8 cellular contexts compared by ENCODE assay signal in genomic region chr2:120231974-120232635, GRCh38. TPM values are rescaled to one million over a fixed set of nuclear protein-coding genes. Genes with fewer than 3 reads are reported as not detected.
DNase-seq lines count a peak whose midpoint lies in the region; ATAC-seq, FAIRE-seq and TF ChIP-seq lines count a peak whose summit lies in the region.

No MANE protein-coding gene starts in this region.

- TF ChIP-seq CTCF in GM12878 (IDR thresholded peaks at IDR 0.05 in 2 of 3, conservative IDR thresholded peaks at IDR 0.05 in 1 of 3; ENCODE audit: control insufficient read depth in 2 of 3, extremely low read depth in 1 of 3, insufficient read depth in 1 of 3, low read depth in 3 of 3, low read length in 3 of 3) = no peak

- SMC1A ChIA-PET in GM12878 (lab: Charles Lee; ENCODE audit: uncharacterized antibody, unreplicated experiment) = interaction anchor here (0.7 to 7.3 kb wide), 21 partner anchors 9 to 590 kb away, joined by 3 to 106 read pairs (median 4); partner anchors contain the start of genes RALB and TMEM185B

- DNase-seq in T-cell (peak; percentile 29 to 72 (median 54)), GM12878 (ENCODE audit: low read depth, low spot score) (peak; percentile 86), midbrain (lab: John Stamatoyannopoulos, UW) (peak; percentile 18), NCI-H187 (lab: John Stamatoyannopoulos, UW) (no peak), NCI-H748 (lab: John Stamatoyannopoulos, UW; ENCODE audit: unreplicated experiment) (no peak)
- peak; percentile 36 to 79 (median 66) for DNase-seq in stimulated activated naive CD4-positive, alpha-beta T cell (lab: John Stamatoyannopoulos, UW)

- WGBS in GM12878 (ENCODE audit: insufficient coverage, insufficient replicate concordance, low lambda C conversion rate, missing lambda C conversion rate) = 2% methylated on average over 15 of the region's 15 CpGs

- ATAC-seq in GM18519 (IDR thresholded peaks at IDR 0.05; ENCODE audit: low FRiP score, unreplicated experiment) (peak; percentile 80), HG02938 (IDR thresholded peaks at IDR 0.05; ENCODE audit: unreplicated experiment) (peak; percentile 88), T-cell (replicated peaks in 1 of 4) (peak; percentile 88 to 93 (median 89)), GM12878 (peak; percentile 85)

- H3K9me3 Mint-ChIP-seq in T-cell = no peaks in the 10 kb centered on the region

- H3K4me1 ChIP-seq in GM12878 (ENCODE audit: control insufficient read depth, insufficient read depth, low read length) = peaks cover 18% of the 10 kb centered on the region

- FAIRE-seq in GM12878 (lab: Jason Lieb, UNC) = peak; percentile 97

- no peaks in the 10 kb centered on the region for H3K36me3 ChIP-seq in GM12878 (ENCODE audit: control insufficient read depth in 2 of 2, insufficient read depth in 2 of 2, low read length in 1 of 2)

- in situ Hi-C loops in GM12878 (cut with MboI) = no loop called here

- no peaks in the 10 kb centered on the region for H4K20me1 ChIP-seq in GM12878 (ENCODE audit: control insufficient read depth, insufficient read depth)

- no peaks in the 10 kb centered on the region for H3K27me3 ChIP-seq in GM12878 (replicated peaks in 1 of 2; ENCODE audit: control insufficient read depth in 2 of 2, insufficient read depth in 2 of 2, low read length in 1 of 2)

- peak in 1 of 2 experiments; percentile 37; a peak in 2 of 4 replicates for TF ChIP-seq EP300 in GM12878 (IDR thresholded peaks at IDR 0.05; ENCODE audit: borderline replicate concordance in 1 of 2, control insufficient read depth in 1 of 2, low read depth in 2 of 2, low read length in 2 of 2)

- peak overlapping the region; percentile 95 to 97 for H3K27ac Mint-ChIP-seq in T-cell

- H3K27ac ChIP-seq in GM12878 (ENCODE audit: control insufficient read depth, insufficient read depth) = peak overlapping the region; percentile 97

- TF ChIP-seq POLR2A in GM12878 (IDR thresholded peaks at IDR 0.05; ENCODE audit: low read depth, low read length) = peak; percentile 70

- TF ChIP-seq RAD21 in GM12878 (IDR thresholded peaks at IDR 0.05; ENCODE audit: insufficient read depth, low read depth, low read length) = no peak

- intact Hi-C loops in GM12878 (cut with micrococcal nuclease; ENCODE audit: unreplicated experiment) = loop anchor here (2.0 to 5.0 kb wide), 4 partner anchors 21 to 475 kb away; partner anchors contain the start of genes PTPN4 and RALB

- TSS peak; percentile 81 for BruUV-seq in GM12878 (replicated peaks; lab: Mats Ljungman, UMichigan)

- peak overlapping the region; percentile 81 for H2AFZ ChIP-seq in GM12878 (ENCODE audit: control insufficient read depth, low read depth, low read length)

- peaks cover 36% of the 10 kb centered on the region for H3K79me2 ChIP-seq in GM12878 (ENCODE audit: control insufficient read depth, insufficient read depth, low read length)

- POLR2A ChIA-PET in T-cell (lab: Charles Lee) (interaction anchor here (0.5 to 1.6 kb wide), 9 partner anchors 9 to 913 kb away, joined by 3 to 10 read pairs (median 4); partner anchors contain the start of genes TMEM185B (in 2 of the 2) and RALB (in 1 of the 2)), GM12878 (lab: Charles Lee) (interaction anchor here (0.6 to 4.2 kb wide), 15 partner anchors 9 to 553 kb away, joined by 3 to 22 read pairs (median 4); partner anchors contain the start of genes RALB, TMEM177 and TMEM185B)

- H3K4me2 ChIP-seq in GM12878 (ENCODE audit: control insufficient read depth, insufficient read depth) = peak overlapping the region; percentile 81

- peak overlapping the region; percentile 85 for H3K9ac ChIP-seq in GM12878 (ENCODE audit: control insufficient read depth, insufficient read depth, low read length)

- H3K4me3 ChIP-seq in GM12878 = peak overlapping the region; percentile 89

- RAD21 ChIA-PET in GM12878 (lab: Charles Lee; ENCODE audit: unreplicated experiment) = interaction anchor here (0.8 to 4.7 kb wide), 13 partner anchors 9 to 471 kb away, joined by 3 to 64 read pairs (median 6); partner anchors contain the start of genes RALB and TMEM185B

- CTCF ChIA-PET in T-cell (lab: Charles Lee) (interaction anchor here (0.6 to 2.1 kb wide), 8 partner anchors 9 to 472 kb away, joined by 3 to 14 read pairs (median 4); partner anchors contain the start of genes PTPN4 (in 1 of the 2), RALB (in 1 of the 2) and TMEM185B (in 1 of the 2)), GM12878 (lab: Yijun Ruan, JAX) (interaction anchor here (0.7 to 6.0 kb wide), 12 partner anchors 9 to 528 kb away, joined by 3 to 52 read pairs (median 6); partner anchors contain the start of genes RALB and TMEM185B)

- H3K4me3 Mint-ChIP-seq in T-cell = peak overlapping the region; percentile 93 to 96 (median 93)

- peaks cover 59 to 63% (median 62%) of the 10 kb centered on the region in 3 donors for H3K4me1 Mint-ChIP-seq in T-cell

- H3K27me3 Mint-ChIP-seq in T-cell = no peaks in the 10 kb centered on the region

- no peaks in the 10 kb centered on the region for H3K36me3 Mint-ChIP-seq in T-cell

- H3K9me3 ChIP-seq in GM12878 (replicated peaks; ENCODE audit: control insufficient read depth, insufficient read depth, low read length) = no peaks in the 10 kb centered on the region

TF ChIP-seq in GM12878, 131 proteins besides CTCF, POLR2A, EP300 and RAD21 (continues in another document):
- TF ChIP-seq MYB (IDR thresholded peaks at IDR 0.05; ENCODE audit: borderline replicate concordance, low read depth, low read length) = no peak
- TF ChIP-seq NFXL1 (IDR thresholded peaks at IDR 0.05; ENCODE audit: borderline replicate concordance) = no peak
- TF ChIP-seq HCFC1 (IDR thresholded peaks at IDR 0.05; ENCODE audit: low read length) = no peak; the same call in 1 of the 2 replicates
- TF ChIP-seq EZH2 (IDR thresholded peaks at IDR 0.05; ENCODE audit: borderline replicate concordance, control insufficient read depth, low read depth, low read length) = no peak
- no peak for TF ChIP-seq NR2C2 (IDR thresholded peaks at IDR 0.05; ENCODE audit: borderline replicate concordance, control insufficient read depth, insufficient read length, low read depth)
- 0 out of 2 replicates have a peak, but pooled peaks have one; percentile 28 for TF ChIP-seq TCF12 (IDR thresholded peaks at IDR 0.05; ENCODE audit: low read depth, low read length)
- TF ChIP-seq STAT3 (IDR thresholded peaks at IDR 0.05; ENCODE audit: low read depth, low read length) = no peak
- TF ChIP-seq BMI1 (IDR thresholded peaks at IDR 0.05; ENCODE audit: borderline replicate concordance) = no peak
- no peak for TF ChIP-seq KDM1A (IDR thresholded peaks at IDR 0.05; ENCODE audit: borderline replicate concordance)
- peak; percentile 71; the same call in 1 of the 2 replicates for TF ChIP-seq ATF2 (IDR thresholded peaks at IDR 0.05; ENCODE audit: low read length)

RNA-seq across cellular contexts. Expression of gene TMEM185B, which starts 8.9 kb away (rescaled TPM):
- total RNA-seq in T-cell (10 to 100 TPM; 14.8 to 25.2 (median 21.9) TPM), GM12878 (2014; rRNA removed) (17.2 and 18.0 TPM in 2 replicates), GM12878 (2014; rRNA removed; fragmentation: Illumina TruSeq; extraction: Trizol) (7.3 and 7.6 TPM in 2 replicates), GM12878 (2021) (19.7 and 20.9 TPM in 2 replicates)
- 24.6 and 27.0 TPM in 2 replicates for total RNA-seq in GM12878 (2013; cell fraction: nucleolus; rRNA removed)
- polyA plus RNA-seq in GM12878 (2011; ENCODE audit: low read depth) = 7.1 TPM
- polyA plus RNA-seq in GM12878 (2011; rRNA removed) (5.5 and 8.7 TPM in 2 replicates), GM12878 (2014; fragmentation: Illumina TruSeq; extraction: Trizol) (18.1 and 19.4 TPM in 2 replicates), GM12878 (2014; fragmentation: Nextera tagmentation; extraction: Ambion mirVana) (1 to 10 TPM; 2.4 to 3.2 TPM), GM12878 (2014; rRNA removed) (12.5 and 14.1 TPM in 2 replicates), GM12878 (2016; fragmentation: Nextera tagmentation; extraction: Ambion mirVana) (10 to 100 TPM; 16.5 to 17.5 TPM)
- polyA plus RNA-seq in GM12878 (2011; cell fraction: cytosol; rRNA removed) = 9.9 and 12.3 TPM in 2 replicates
- 20.8 and 23.2 TPM in 2 replicates for polyA plus RNA-seq in GM12878 (2011; cell fraction: nucleus; rRNA removed)
- 10.4 and 13.4 TPM in 2 replicates for polyA plus RNA-seq in GM12878 (2012)
- 10.8 and 12.3 TPM in 2 replicates for polyA minus RNA-seq in GM12878 (2011; rRNA and poly(A)+ RNA removed)
- 4.2 and 4.3 TPM in 2 replicates for polyA minus RNA-seq in GM12878 (2011; cell fraction: cytosol; rRNA and poly(A)+ RNA removed)
- polyA minus RNA-seq in GM12878 (2011; cell fraction: nucleus; rRNA and poly(A)+ RNA removed) = 14.5 and 25.3 TPM in 2 replicates

RNA-seq across cellular contexts. Expression of gene RALB, which starts 20.5 kb away (rescaled TPM):
- 10 to 100 TPM; 10.3 to 20.1 (median 12.9) TPM for total RNA-seq in T-cell
- total RNA-seq in GM12878 (2013; cell fraction: nucleolus; rRNA removed) = 11.1 and 12.0 TPM in 2 replicates
- total RNA-seq in GM12878 (2014; rRNA removed) = 21.3 and 26.6 TPM in 2 replicates
- 23.5 and 24.7 TPM in 2 replicates for total RNA-seq in GM12878 (2014; rRNA removed; fragmentation: Illumina TruSeq; extraction: Trizol)
- 21.7 and 22.5 TPM in 2 replicates for total RNA-seq in GM12878 (2021)
- 25.6 TPM for polyA plus RNA-seq in GM12878 (2011; ENCODE audit: low read depth)
- 39.9 and 58.5 TPM in 2 replicates for polyA plus RNA-seq in GM12878 (2011; rRNA removed)
- polyA plus RNA-seq in GM12878 (2011; cell fraction: cytosol; rRNA removed) = 23.2 and 27.7 TPM in 2 replicates
- 12.5 and 12.6 TPM in 2 replicates for polyA plus RNA-seq in GM12878 (2011; cell fraction: nucleus; rRNA removed)
- 33.2 and 42.0 TPM in 2 replicates for polyA plus RNA-seq in GM12878 (2012)
- polyA plus RNA-seq in GM12878 (2014; fragmentation: Illumina TruSeq; extraction: Trizol) = 36.6 and 40.7 TPM in 2 replicates
- polyA plus RNA-seq in GM12878 (2014; fragmentation: Nextera tagmentation; extraction: Ambion mirVana) = 10 to 100 TPM in 1 of 2 experiments, 1 to 10 TPM in 1; 8.3 to 15.9 TPM
- 18.6 and 23.6 TPM in 2 replicates for polyA plus RNA-seq in GM12878 (2014; rRNA removed)
- 10 to 100 TPM; 47.6 to 54.0 TPM for polyA plus RNA-seq in GM12878 (2016; fragmentation: Nextera tagmentation; extraction: Ambion mirVana)
- polyA minus RNA-seq in GM12878 (2011; rRNA and poly(A)+ RNA removed) = 14.6 and 17.8 TPM in 2 replicates
- 7.1 and 10.8 TPM in 2 replicates for polyA minus RNA-seq in GM12878 (2011; cell fraction: cytosol; rRNA and poly(A)+ RNA removed)
- 3.9 and 6.3 TPM in 2 replicates for polyA minus RNA-seq in GM12878 (2011; cell fraction: nucleus; rRNA and poly(A)+ RNA removed)

Comparison
In these comparisons a context has a peak if more than half of its experiments do, and no peak if none do; other contexts are left out.
1. DNase-seq: peak in T-cell (34 of 34), GM12878 (single experiment), midbrain (single experiment) and stimulated activated naive CD4-positive, alpha-beta T cell (6 of 6); none in NCI-H187 (0 of 2) and NCI-H748 (single experiment).
2. Peak in every context shown above with its lines, with median percentiles within 50 percentile points of each other: ATAC-seq.